Comparison of ENCODE assay signal across 34 cellular contexts in the genomic region with DNA sequence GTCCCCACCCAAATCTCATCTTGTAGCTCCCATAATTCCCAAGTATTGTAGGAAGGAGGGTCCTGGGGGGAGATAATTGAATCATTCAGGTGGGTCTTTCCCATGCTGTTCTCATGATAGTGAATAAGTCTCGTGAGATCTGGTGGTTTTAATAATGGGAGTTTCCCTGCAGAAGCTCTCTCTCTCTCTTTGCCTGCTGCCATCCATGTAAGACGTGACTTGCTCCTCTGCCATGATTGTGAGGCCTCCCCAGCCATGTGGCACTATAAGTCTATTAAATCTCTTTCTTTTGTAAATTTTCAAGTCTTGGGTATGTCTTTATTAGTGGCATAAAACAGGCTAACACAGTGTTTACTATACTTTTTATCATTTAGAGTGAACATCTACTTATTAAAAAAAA.
"Had no signal": no experiment of that assay in that cellular context is flagged by ENCODE, and none has a peak within 500 bp of the region (broad histone marks: within the 10 kb centered on the region; RNA-seq: fewer than 3 reads in every experiment).

No MANE protein-coding gene starts in this region.

- H3K4me3 ChIP-seq: MG63 had no signal

- H3K27me3 ChIP-seq: MG63 had no signal

- H3K36me3 ChIP-seq: MG63 had no signal

- DNase-seq: Karpas-422, Kasumi-1, MG63, MM.1S, MV-4-11, NCI-H1048, NCI-H1092, NCI-H1092 treated with DMSO at 0.1 percent for 48 hours, NCI-H1105, NCI-H1105 treated with DMSO at 0.1 percent for 48 hours, NCI-H1417, NCI-H1417 treated with DMSO at 0.1 percent for 48 hours, NCI-H1436, NCI-H1436 treated with DMSO at 0.1 percent for 48 hours, NCI-H146, NCI-H1694, NCI-H1694 treated with DMSO at 0.1 percent for 48 hours, NCI-H187, NCI-H187 treated with DMSO at 0.1 percent for 48 hours, NCI-H1930, NCI-H2029, NCI-H2029 treated with DMSO at 0.1 percent for 48 hours, NCI-H2081, NCI-H2081 treated with DMSO at 0.1 percent for 48 hours, NCI-H2107, NCI-H2171, NCI-H2171 treated with DMSO at 0.1 percent for 48 hours, NCI-H2227 treated with DMSO at 0.1 percent for 48 hours, NCI-H226, NCI-H345, NCI-H446, NCI-H446 treated with DMSO at 0.1 percent for 48 hours, NCI-H510A, NCI-H510A treated with DMSO at 0.1 percent for 48 hours had no signal
